ENCODE assay signal across 8 cellular contexts in genomic region chr3:123201557-123202427, GRCh38. TPM values are rescaled to one million over a fixed set of nuclear protein-coding genes. Genes with fewer than 3 reads are reported as not detected.
A peak's percentile ranks its signal among the peaks of the same experiment; 100 is the strongest.
DNase-seq lines count a peak whose midpoint lies in the region; ATAC-seq, FAIRE-seq and TF ChIP-seq lines count a peak whose summit lies in the region.

Gene SEC22A, plus strand, starts transcription at chr3:123201943. Its CDS starts 7,275 bp downstream, at chr3:123209218.

- no peak for TF ChIP-seq CTCF in endodermal cell (conservative IDR thresholded peaks at IDR 0.05)

- peak; percentile 94 for FAIRE-seq in HTR-8/SVneo (lab: Jason Lieb, UNC)

- peaks cover 14% of the 10 kb centered on the region for H3K4me1 Mint-ChIP-seq in endodermal cell

- 0% methylated on average over 23 to 60 of the region's 60 CpGs for WGBS in endodermal cell (ENCODE audit: insufficient coverage in 1 of 2, insufficient read length in 1 of 2), 2 experiments

- H3K4me3 ChIP-seq in endodermal cell (ENCODE audit: low read length): peak within 1 kb of the TSS; percentile 96

- peak within 1 kb of the TSS; percentile 92 for H3K4me3 Mint-ChIP-seq in endodermal cell

- peak within 1 kb of the TSS; percentile 78 for H3K27ac ChIP-seq in endodermal cell (ENCODE audit: low read depth, low read length)

- peaks cover 17% of the 10 kb centered on the region for H3K9me3 Mint-ChIP-seq in endodermal cell

- H3K9me3 ChIP-seq in endodermal cell (ENCODE audit: control insufficient read depth, low read length): peaks cover 12% of the 10 kb centered on the region

- peak within 1 kb of the TSS; percentile 87 for H3K9ac ChIP-seq in endodermal cell (ENCODE audit: extremely low read depth, low read length, poor library complexity, severe bottlenecking)

- peaks cover 8% of the 10 kb centered on the region for H3K36me3 ChIP-seq in endodermal cell (ENCODE audit: control insufficient read depth, insufficient read depth, low read length)

- no peaks in the 10 kb centered on the region for H3K27me3 ChIP-seq in endodermal cell (ENCODE audit: control insufficient read depth, insufficient read depth, low read length, poor library complexity, severe bottlenecking)

- peak within 1 kb of the TSS; percentile 95 for H3K27ac Mint-ChIP-seq in endodermal cell

- ATAC-seq in GM21367 (IDR thresholded peaks at IDR 0.05; ENCODE audit: unreplicated experiment): peak; percentile 96

- H3K36me3 Mint-ChIP-seq in endodermal cell (ENCODE audit: low read depth): peaks cover 2% of the 10 kb centered on the region

- H3K27me3 Mint-ChIP-seq in endodermal cell (ENCODE audit: insufficient read depth): no peaks in the 10 kb centered on the region

- DNase-seq in COLO829 (ENCODE audit: low spot score): peak; percentile 93
- peak; percentile 96 for DNase-seq in HTR-8/SVneo (ENCODE audit: insufficient read length, low spot score)
- peak; percentile 90 for DNase-seq in NOMO-1 treated with dmso at 0.1 percent for 144 hours (lab: John Stamatoyannopoulos, UW; ENCODE audit: unreplicated experiment)
- peak; percentile 77 to 90 (median 87) for DNase-seq in activated CD8-positive, alpha-beta memory T cell treated with anti-CD3 and anti-CD28 coated beads for 48 hours (ENCODE audit: low read depth in 2 of 3, low spot score in 2 of 3)
- peak; percentile 99 for DNase-seq in endodermal cell
- DNase-seq in mesenteric fat pad (ENCODE audit: low spot score): peak; percentile 97
- peak; percentile 79 for DNase-seq in stimulated activated CD8-positive, alpha-beta memory T cell treated with anti-CD3 and anti-CD28 coated beads, Interleukin-15, amount 100 ng/mL, for 24 hours (ENCODE audit: low read depth)

- no peaks in the 10 kb centered on the region for H3K4me1 ChIP-seq in endodermal cell (ENCODE audit: control insufficient read depth, insufficient read depth, low read length)

RNA-seq across cellular contexts. Expression of gene SEC22A, which starts in this region (rescaled TPM):
- total RNA-seq in endodermal cell (10 to 100 TPM; 19.5 to 21.8 TPM), mesenteric fat pad (11.4 TPM)
- 26.2 TPM for polyA plus RNA-seq in endodermal cell (2013, experiment 1 of 2)
- 23.2 TPM for polyA plus RNA-seq in endodermal cell (2013, experiment 2 of 2)

Comparison
In these comparisons a context has a peak if more than half of its experiments do, and no peak if none do; other contexts are left out.
1. Peak in every context shown above with its lines: DNase-seq, ATAC-seq, H3K4me3 ChIP-seq and H3K27ac ChIP-seq.